In the genomic region with DNA sequence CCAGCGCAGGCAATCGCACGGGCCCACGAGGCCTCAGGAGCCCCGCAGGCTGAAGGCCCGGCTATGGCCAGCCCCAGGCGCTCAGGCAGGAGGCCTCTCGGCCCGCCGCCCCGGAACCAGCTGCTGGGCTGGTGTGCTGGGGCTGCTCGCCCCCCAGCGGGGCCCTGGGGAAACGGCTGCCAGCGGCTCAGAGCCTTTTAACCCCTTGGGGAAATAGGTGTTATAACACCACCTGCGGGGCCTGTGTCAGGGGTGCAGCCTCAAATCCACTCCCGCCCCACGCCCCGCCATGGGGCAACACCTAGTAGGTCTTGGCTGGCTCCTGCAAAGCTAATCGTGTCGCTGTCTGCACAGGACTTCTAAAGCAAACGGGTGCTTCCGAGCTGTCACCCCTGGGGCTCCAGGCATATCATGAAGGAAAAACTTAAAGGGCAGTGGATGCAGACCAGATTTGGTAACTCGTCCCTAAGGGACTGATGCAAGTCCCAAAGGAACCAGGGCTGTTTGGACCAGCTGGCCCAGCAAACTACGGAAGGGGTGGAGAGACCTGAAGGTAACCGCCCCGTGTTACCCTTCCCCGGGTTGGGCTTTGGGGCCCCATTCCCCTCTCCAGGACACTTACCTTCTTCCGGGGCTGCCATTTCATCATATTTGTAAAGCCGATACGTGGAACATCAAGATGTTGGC, we compare ENCODE assay signal across 1 cellular context.
TF ChIP-seq lines count a peak whose summit lies in the region.

No MANE protein-coding gene starts in this region.

TF ChIP-seq in SK-N-SH, 30 proteins besides CTCF, POLR2A, EP300 and RAD21 (continued from another document):
- TF ChIP-seq GATA2 (CRISPR knock-in tag; IDR thresholded peaks at IDR 0.05): no peak
- peak; percentile 37; the same call in 1 of the 2 replicates for TF ChIP-seq TCF12 (IDR thresholded peaks at IDR 0.05)
- TF ChIP-seq FOSL2 (IDR thresholded peaks at IDR 0.05; ENCODE audit: borderline replicate concordance, low read depth): no peak
- no peak for TF ChIP-seq YY1 (IDR thresholded peaks at IDR 0.05; ENCODE audit: low read depth)
- TF ChIP-seq FOXJ3 (CRISPR knock-in tag; IDR thresholded peaks at IDR 0.05): 0 out of 2 replicates have a peak, but pooled peaks have one; percentile 17
- no peak; the same call in 1 of the 2 replicates for TF ChIP-seq POLR2AphosphoS5 (IDR thresholded peaks at IDR 0.05; ENCODE audit: low read depth, low read length)
- no peak for TF ChIP-seq RCOR1 (IDR thresholded peaks at IDR 0.05; ENCODE audit: low read length)
- TF ChIP-seq, protein P1, sequence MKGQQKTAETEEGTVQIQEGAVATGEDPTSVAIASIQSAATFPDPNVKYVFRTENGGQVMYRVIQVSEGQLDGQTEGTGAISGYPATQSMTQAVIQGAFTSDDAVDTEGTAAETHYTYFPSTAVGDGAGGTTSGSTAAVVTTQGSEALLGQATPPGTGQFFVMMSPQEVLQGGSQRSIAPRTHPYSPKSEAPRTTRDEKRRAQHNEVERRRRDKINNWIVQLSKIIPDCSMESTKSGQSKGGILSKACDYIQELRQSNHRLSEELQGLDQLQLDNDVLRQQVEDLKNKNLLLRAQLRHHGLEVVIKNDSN (IDR thresholded peaks at IDR 0.05; ENCODE audit: borderline replicate concordance, low read depth): no peak
- TF ChIP-seq RXRA (IDR thresholded peaks at IDR 0.05; ENCODE audit: borderline replicate concordance, low read depth): no peak; the same call in 1 of the 2 replicates
- no peak for TF ChIP-seq IRF3 (IDR thresholded peaks at IDR 0.05; ENCODE audit: low read depth, low read length)
- TF ChIP-seq NRF1 (IDR thresholded peaks at IDR 0.05; ENCODE audit: low read depth, low read length): no peak
- TF ChIP-seq JUND (IDR thresholded peaks at IDR 0.05): no peak
- peak; percentile 81 for TF ChIP-seq SMC3 (IDR thresholded peaks at IDR 0.05; ENCODE audit: low read depth, low read length)
- no peak for TF ChIP-seq PBX3 (IDR thresholded peaks at IDR 0.05)
